8 cellular contexts compared by ENCODE assay signal in genomic region chr3:31981206-31982181, GRCh38. TPM values are rescaled to one million over a fixed set of nuclear protein-coding genes. Genes with fewer than 3 reads are reported as not detected.
A peak's percentile ranks its signal among the peaks of the same experiment; 100 is the strongest.
DNase-seq lines count a peak whose midpoint lies in the region; ATAC-seq and TF ChIP-seq lines count a peak whose summit lies in the region.

Gene OSBPL10, minus strand, starts transcription at chr3:31981262. Its CDS starts 83 bp downstream, at chr3:31981179.
Gene ZNF860, plus strand, starts transcription at chr3:31981750. Its CDS starts 7,330 bp downstream, at chr3:31989080.

- H3K36me3 ChIP-seq in MM.1S (replicated peaks; ENCODE audit: insufficient read depth, low read length), result no peaks in the 10 kb centered on the region
- no peaks in the 10 kb centered on the region for H3K36me3 ChIP-seq in left lung

- peak within 1 kb of the TSS; percentile 78 for H3K4me3 ChIP-seq in MM.1S (ENCODE audit: low read length)
- H3K4me3 ChIP-seq in dorsolateral prefrontal cortex, result peak within 1 kb of the TSS; percentile 43 to 83 (median 69)
- H3K4me3 ChIP-seq in left lung, result peak within 1 kb of the TSS; percentile 56 to 63

- ATAC-seq in GM19455 (IDR thresholded peaks at IDR 0.05; ENCODE audit: unreplicated experiment) (peak; percentile 34), left lung (peak; percentile 88), GM18868 (IDR thresholded peaks at IDR 0.05; ENCODE audit: unreplicated experiment) (no peak)

- intact Hi-C loops in dorsolateral prefrontal cortex (cut with DNase I) (loop anchor here in 1 of 2 donors (10.0 kb wide), 1 partner anchor 107 kb away; no protein-coding TSS in a partner anchor), left lung (cut with DNase I) (no loop called here)

- H4K20me1 ChIP-seq in MM.1S (ENCODE audit: insufficient read depth, low read length), result no peaks in the 10 kb centered on the region

- peak within 1 kb of the TSS; percentile 67 for H3K4me2 ChIP-seq in MM.1S (ENCODE audit: low read depth, low read length)

- TF ChIP-seq CTCF in MM.1S (IDR thresholded peaks at IDR 0.05; ENCODE audit: low read length) (no peak), VCaP (conservative IDR thresholded peaks at IDR 0.05) (no peak), dorsolateral prefrontal cortex (IDR thresholded peaks at IDR 0.05 in 54 of 56, conservative IDR thresholded peaks at IDR 0.05 in 2 of 56; ENCODE audit: low read depth in 1 of 56, partially characterized antibody in 56 of 56) (peak in 1 of 56 donors; percentile 9), left lung (IDR thresholded peaks at IDR 0.05) (no peak)

- H3K9me2 ChIP-seq in MM.1S (replicated peaks; ENCODE audit: insufficient read depth, low read length), result no peaks in the 10 kb centered on the region

- DNase-seq in Ammon's horn (ENCODE audit: low spot score) (peak; percentile 80), MM.1S (peak; percentile 24), dorsolateral prefrontal cortex (peak; percentile 58 to 85 (median 79)), left lung (peak; percentile 89 to 92)
- DNase-seq in stimulated activated CD4-positive, alpha-beta T cell treated with anti-CD3 and anti-CD28 coated beads, Interleukin-2, amount 100 ng/mL, for 24 hours, result peak; percentile 31 to 60

- H3K4me1 ChIP-seq in MM.1S (ENCODE audit: low read length), result no peaks in the 10 kb centered on the region
- peaks cover 4 to 28% of the 10 kb centered on the region in 2 donors for H3K4me1 ChIP-seq in left lung

- peak within 1 kb of the TSS; percentile 18; the same call in 1 of the 2 replicates for H3K27ac ChIP-seq in MM.1S (ENCODE audit: low read length)
- H3K27ac ChIP-seq in VCaP, result peak within 1 kb of the TSS; percentile 99
- peak within 1 kb of the TSS in 53 of 59 donors; percentile 21 to 89 (median 74) for H3K27ac ChIP-seq in dorsolateral prefrontal cortex
- peak within 1 kb of the TSS; percentile 83 to 89 for H3K27ac ChIP-seq in left lung

- H3K27me3 ChIP-seq in MM.1S (replicated peaks; ENCODE audit: insufficient read depth, low read length), result no peaks in the 10 kb centered on the region
- peaks cover 0 to 5% (median 0%) of the 10 kb centered on the region in 45 donors for H3K27me3 ChIP-seq in dorsolateral prefrontal cortex
- peaks cover 0 to 48% of the 10 kb centered on the region in 2 donors for H3K27me3 ChIP-seq in left lung

- H3K9ac ChIP-seq in MM.1S (ENCODE audit: low read length), result peak within 1 kb of the TSS; percentile 37; the same call in 1 of the 2 replicates

- H3F3A ChIP-seq in MM.1S (ENCODE audit: insufficient read depth, low read length), result 0 out of 2 replicates have a peak, but pooled peaks cover 8% of the 10 kb centered on the region

- peak within 1 kb of the TSS; percentile 86 for H2AFZ ChIP-seq in MM.1S (ENCODE audit: low read length)

- no peaks in the 10 kb centered on the region for H3K79me2 ChIP-seq in MM.1S (ENCODE audit: low read length)

- H3K9me3 ChIP-seq in MM.1S (replicated peaks; ENCODE audit: insufficient read depth, low read length) (no peaks in the 10 kb centered on the region), left lung (no peaks in the 10 kb centered on the region)

RNA-seq across cellular contexts. Expression of gene OSBPL10, which starts in this region (rescaled TPM):
- 10 to 100 TPM; 15.2 to 52.8 (median 33.8) TPM for total RNA-seq in dorsolateral prefrontal cortex
- total RNA-seq in left lung, result 10 to 100 TPM; 26.6 to 27.2 TPM

RNA-seq across cellular contexts. Expression of gene ZNF860, which starts in this region (rescaled TPM):
- total RNA-seq in dorsolateral prefrontal cortex (1 to 10 TPM in 88 of 120 experiments, under 1 TPM in 32; 0.25 to 4.0 (median 1.3) TPM), left lung (1 to 10 TPM; 1.9 to 2.3 TPM)

Comparison
In these comparisons a context has a peak if more than half of its experiments do, and no peak if none do; other contexts are left out.
1. DNase-seq: peak in every context shown above with its lines; median percentile 90 in left lung; 80 in Ammon's horn; 79 in dorsolateral prefrontal cortex; 46 in stimulated activated CD4-positive, alpha-beta T cell treated with anti-CD3 and anti-CD28 coated beads, Interleukin-2, amount 100 ng/mL, for 24 hours; 24 in MM.1S.
2. H3K27ac ChIP-seq: peak in every context shown above with its lines; median percentile 99 in VCaP; 86 in left lung; 74 in dorsolateral prefrontal cortex; 18 in MM.1S.